In genomic region chr4:179447308-179447707, GRCh38 we compare ENCODE assay signal across 18 cellular contexts.
"Had no signal": no experiment of that assay in that cellular context is flagged by ENCODE, and none has a peak within 500 bp of the region (broad histone marks: within the 10 kb centered on the region; RNA-seq: fewer than 3 reads in every experiment).

No MANE protein-coding gene starts in this region.

- H3K4me1 ChIP-seq: body of pancreas, colonic mucosa, esophagus squamous epithelium, foreskin keratinocyte, lower lobe of right lung, parathyroid adenoma had no signal

- H2AFZ ChIP-seq: parathyroid adenoma had no signal

- DNase-seq: activated CD4-positive, alpha-beta memory T cell treated with anti-CD3 and anti-CD28 coated beads, Interleukin-2, amount 10 ng/mL, durations not matched to agents 7 days and 5 days; activated CD4-positive, alpha-beta T cell treated with anti-CD3 and anti-CD28 coated beads for 36 hours; activated effector memory CD4-positive, alpha-beta T cell treated with Interleukin-2 at 50 U/mL for 16 hours; activated naive CD4-positive, alpha-beta T cell treated with anti-CD3 and anti-CD28 coated beads, Interleukin-2, amount 50 U/mL, for 16 hours; activated T-cell treated with anti-CD3 and anti-CD28 coated beads, Interleukin-2, amount 50 U/mL, for 24 hours; body of pancreas; central memory CD4-positive, alpha-beta T cell; colonic mucosa; esophagus squamous epithelium; left colon; lower lobe of right lung; mucosa of descending colon; naive thymus-derived CD4-positive, alpha-beta T cell; stimulated activated CD4-positive, alpha-beta T cell treated with anti-CD3 and anti-CD28 coated beads, Interleukin-2, amount 100 ng/mL, for 48 hours; WERI-Rb-1 had no signal

- H3K27ac Mint-ChIP-seq: activated CD4-positive, alpha-beta memory T cell treated with anti-CD3 and anti-CD28 coated beads, Interleukin-2, amount 10 ng/mL, durations not matched to agents 7 days and 5 days; activated CD4-positive, alpha-beta T cell treated with anti-CD3 and anti-CD28 coated beads for 36 hours; activated T-cell treated with anti-CD3 and anti-CD28 coated beads, Interleukin-2, amount 50 U/mL, for 24 hours; naive thymus-derived CD4-positive, alpha-beta T cell; stimulated activated memory B cell treated with anti-CD40 and anti-IgM and Interleukin-4, amounts not matched to agents 10 μg/mL and 1 μg/mL and 100 μg/mL, for 72 hours had no signal

- H3K27me3 Mint-ChIP-seq: activated CD4-positive, alpha-beta memory T cell treated with anti-CD3 and anti-CD28 coated beads, Interleukin-2, amount 10 ng/mL, durations not matched to agents 7 days and 5 days; activated CD4-positive, alpha-beta T cell treated with anti-CD3 and anti-CD28 coated beads for 36 hours; activated T-cell treated with anti-CD3 and anti-CD28 coated beads, Interleukin-2, amount 50 U/mL, for 24 hours; naive thymus-derived CD4-positive, alpha-beta T cell; stimulated activated memory B cell treated with anti-CD40 and anti-IgM and Interleukin-4, amounts not matched to agents 10 μg/mL and 1 μg/mL and 100 μg/mL, for 72 hours had no signal

- H3K9ac ChIP-seq: parathyroid adenoma had no signal

- H3K27ac ChIP-seq: body of pancreas, colonic mucosa, esophagus squamous epithelium, foreskin keratinocyte, lower lobe of right lung, parathyroid adenoma, WERI-Rb-1 had no signal

- H3K27me3 ChIP-seq: body of pancreas, colonic mucosa, esophagus squamous epithelium, foreskin keratinocyte had no signal

- ATAC-seq: activated CD4-positive, alpha-beta T cell treated with anti-CD3 and anti-CD28 coated beads for 36 hours; body of pancreas; foreskin keratinocyte; left colon; lower lobe of right lung; mucosa of descending colon; naive thymus-derived CD4-positive, alpha-beta T cell; stimulated activated memory B cell treated with anti-CD40 and anti-IgM and Interleukin-4, amounts not matched to agents 10 μg/mL and 1 μg/mL and 100 μg/mL, for 72 hours had no signal

- H3K4me3 ChIP-seq: body of pancreas, colonic mucosa, esophagus squamous epithelium, lower lobe of right lung, mucosa of descending colon had no signal

- H3K9me3 ChIP-seq: body of pancreas, colonic mucosa, lower lobe of right lung had no signal

- H3K4me3 Mint-ChIP-seq: activated CD4-positive, alpha-beta memory T cell treated with anti-CD3 and anti-CD28 coated beads, Interleukin-2, amount 10 ng/mL, durations not matched to agents 7 days and 5 days; activated CD4-positive, alpha-beta T cell treated with anti-CD3 and anti-CD28 coated beads for 36 hours; activated T-cell treated with anti-CD3 and anti-CD28 coated beads, Interleukin-2, amount 50 U/mL, for 24 hours; naive thymus-derived CD4-positive, alpha-beta T cell; stimulated activated memory B cell treated with anti-CD40 and anti-IgM and Interleukin-4, amounts not matched to agents 10 μg/mL and 1 μg/mL and 100 μg/mL, for 72 hours had no signal

- H3K4me1 Mint-ChIP-seq: activated CD4-positive, alpha-beta memory T cell treated with anti-CD3 and anti-CD28 coated beads, Interleukin-2, amount 10 ng/mL, durations not matched to agents 7 days and 5 days; activated CD4-positive, alpha-beta T cell treated with anti-CD3 and anti-CD28 coated beads for 36 hours; naive thymus-derived CD4-positive, alpha-beta T cell; stimulated activated memory B cell treated with anti-CD40 and anti-IgM and Interleukin-4, amounts not matched to agents 10 μg/mL and 1 μg/mL and 100 μg/mL, for 72 hours had no signal

- H3K79me2 ChIP-seq: parathyroid adenoma had no signal

- H3K36me3 Mint-ChIP-seq: naive thymus-derived CD4-positive, alpha-beta T cell; stimulated activated memory B cell treated with anti-CD40 and anti-IgM and Interleukin-4, amounts not matched to agents 10 μg/mL and 1 μg/mL and 100 μg/mL, for 72 hours had no signal

- H3K36me3 ChIP-seq: colonic mucosa, esophagus squamous epithelium, lower lobe of right lung, WERI-Rb-1 had no signal
